In the genomic region with DNA sequence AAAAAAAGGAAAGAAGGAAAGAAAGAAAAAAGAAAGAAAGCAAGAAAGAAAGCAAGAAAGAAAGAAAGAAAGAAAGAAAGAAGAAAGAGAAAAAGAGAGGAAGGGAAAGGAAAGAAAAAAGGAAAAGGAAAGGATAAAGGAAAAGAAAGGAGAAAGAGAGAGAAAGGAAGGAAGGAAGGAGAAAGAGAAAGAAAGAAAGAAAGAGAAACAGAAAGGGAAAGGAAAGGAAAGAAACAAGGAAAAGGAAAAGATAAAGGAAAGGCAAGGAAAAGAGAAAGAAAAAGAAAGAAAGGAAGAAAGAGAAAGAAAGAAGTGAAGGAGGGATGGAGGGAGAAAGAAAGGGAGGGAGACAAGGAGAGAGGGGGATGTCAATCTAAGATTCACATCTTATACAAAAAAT, we compare ENCODE assay signal across 9 cellular contexts. TPM values are rescaled to one million over a fixed set of nuclear protein-coding genes. Genes with fewer than 3 reads are reported as not detected.
"Had no signal": no experiment of that assay in that cellular context is flagged by ENCODE, and none has a peak within 500 bp of the region (broad histone marks: within the 10 kb centered on the region; RNA-seq: fewer than 3 reads in every experiment).

No MANE protein-coding gene starts in this region.

- DNase-seq: GM23248, GOT3, H7, IMR-90, KBM-7 had no signal

- H3K36me3 ChIP-seq: HAP-1 had no signal

- H3K27ac ChIP-seq: GM23248 had no signal

- H3K4me3 ChIP-seq: GM23248, HAP-1 had no signal

- H2AFZ ChIP-seq: GM23248 had no signal

- H3K9ac ChIP-seq: GM23248 had no signal

- H3K9me3 ChIP-seq: HAP-1 had no signal

- H3K4me1 ChIP-seq: HAP-1 had no signal

- ATAC-seq: HCT116 had no signal

RNA-seq across cellular contexts. Expression of gene SFTPA2, which starts 20.8 kb away (rescaled TPM):
- total RNA-seq: GM23248, H4, H7, IMR-90 had no signal
- polyA plus RNA-seq: GM23248, IMR-90 had no signal

RNA-seq across cellular contexts. Expression of gene SFTPA1, which starts 29.7 kb away (rescaled TPM):
- total RNA-seq: GM23248, H4, H7, HT-29, IMR-90 had no signal
- polyA plus RNA-seq: GM23248, IMR-90 had no signal
